Comparison of ENCODE assay signal across 8 cellular contexts in the genomic region with DNA sequence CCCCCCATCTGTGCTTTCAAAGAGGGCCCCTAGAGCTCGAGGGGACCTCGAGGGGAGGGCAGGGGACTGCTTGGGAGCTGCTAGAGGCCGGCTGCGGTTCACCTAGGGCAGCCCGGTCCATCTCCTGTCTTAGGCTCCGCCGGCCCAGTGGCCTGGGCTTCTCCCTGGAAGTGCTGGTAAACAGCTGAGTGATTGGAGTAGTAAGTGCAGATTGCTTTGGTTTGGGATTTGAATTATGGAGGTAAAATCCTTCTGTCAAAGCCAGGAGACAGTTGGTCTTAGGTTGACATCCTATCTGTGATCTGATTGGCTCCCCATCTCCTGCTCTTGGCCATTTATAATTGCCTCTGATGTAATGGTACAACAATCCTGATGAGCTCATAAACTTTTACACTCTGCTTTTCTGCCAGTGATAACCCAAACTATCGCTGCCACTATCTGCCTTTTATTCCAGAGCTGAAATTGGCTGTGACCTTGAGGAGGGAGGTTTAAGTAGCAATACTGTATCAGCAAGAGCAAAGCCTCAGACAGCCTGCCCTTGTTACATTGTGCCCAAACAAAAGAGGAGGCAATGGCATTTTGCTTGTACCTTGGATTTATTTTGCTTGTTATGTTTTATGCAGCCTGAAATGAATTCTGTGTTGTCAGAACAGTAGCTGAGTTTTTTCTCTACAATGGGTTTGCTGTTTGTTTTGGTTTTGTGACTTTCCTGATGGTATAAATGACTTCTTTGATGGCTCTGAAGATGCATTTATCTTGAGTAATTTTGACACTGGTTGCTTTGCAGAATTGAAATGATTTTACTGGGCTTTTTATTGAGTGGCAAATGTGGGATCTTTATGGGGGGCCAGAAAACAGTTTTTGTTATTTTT. TPM values are rescaled to one million over a fixed set of nuclear protein-coding genes. Genes with fewer than 3 reads are reported as not detected.
DNase-seq lines count a peak whose midpoint lies in the region; ATAC-seq and TF ChIP-seq lines count a peak whose summit lies in the region.

No MANE protein-coding gene starts in this region.

- H3K27ac ChIP-seq in colonic mucosa: peak overlapping the region; percentile 98

- intact Hi-C loops in colonic mucosa (cut with DNase I): no loop called here

- no peaks in the 10 kb centered on the region for H3K36me3 ChIP-seq in colonic mucosa

- no peaks in the 10 kb centered on the region for H3K27me3 ChIP-seq in colonic mucosa

- peaks cover 18% of the 10 kb centered on the region for H3K4me1 Mint-ChIP-seq in stimulated activated effector memory CD8-positive, alpha-beta T cell treated with anti-CD3 and anti-CD28 coated beads, Interleukin-12 subunit alpha, Interleukin-12 subunit beta, amount 100 ng/mL, for 72 hours

- peaks cover 44% of the 10 kb centered on the region for H3K4me1 ChIP-seq in colonic mucosa

- peak overlapping the region; percentile 63 for H3K4me3 ChIP-seq in colonic mucosa

- H3K9ac ChIP-seq in colonic mucosa (ENCODE audit: low read depth in 2 of 2, low read length in 2 of 2): peak overlapping the region; percentile 87 to 95

- TF ChIP-seq CTCF in colonic mucosa (IDR thresholded peaks at IDR 0.05): no peak

- H3K4me3 Mint-ChIP-seq in stimulated activated effector memory CD8-positive, alpha-beta T cell treated with anti-CD3 and anti-CD28 coated beads, Interleukin-12 subunit alpha, Interleukin-12 subunit beta, amount 100 ng/mL, for 72 hours: no peak overlapping the region

- H3K27ac Mint-ChIP-seq in stimulated activated effector memory CD8-positive, alpha-beta T cell treated with anti-CD3 and anti-CD28 coated beads, Interleukin-12 subunit alpha, Interleukin-12 subunit beta, amount 100 ng/mL, for 72 hours: no peak overlapping the region

- no peaks in the 10 kb centered on the region for H3K9me3 Mint-ChIP-seq in stimulated activated effector memory CD8-positive, alpha-beta T cell treated with anti-CD3 and anti-CD28 coated beads, Interleukin-12 subunit alpha, Interleukin-12 subunit beta, amount 100 ng/mL, for 72 hours

- no peaks in the 10 kb centered on the region for H3K9me3 ChIP-seq in colonic mucosa

- peaks cover 15% of the 10 kb centered on the region for H3K36me3 Mint-ChIP-seq in stimulated activated effector memory CD8-positive, alpha-beta T cell treated with anti-CD3 and anti-CD28 coated beads, Interleukin-12 subunit alpha, Interleukin-12 subunit beta, amount 100 ng/mL, for 72 hours

- ATAC-seq in GM18909 (IDR thresholded peaks at IDR 0.05; ENCODE audit: poor library complexity, unreplicated experiment) (peak; percentile 21), HG03045 (IDR thresholded peaks at IDR 0.05; ENCODE audit: unreplicated experiment) (no peak)
- peak; percentile 60 for ATAC-seq in stimulated activated effector memory CD8-positive, alpha-beta T cell treated with anti-CD3 and anti-CD28 coated beads, Interleukin-12 subunit alpha, Interleukin-12 subunit beta, amount 100 ng/mL, for 72 hours

- peak; percentile 78 to 81 for DNase-seq in AML-193 (lab: John Stamatoyannopoulos, UW)
- DNase-seq in NCI-H2081 treated with DMSO at 0.1 percent for 48 hours (lab: John Stamatoyannopoulos, UW): peak; percentile 36
- DNase-seq in T-helper 9 cell: peak; percentile 4
- DNase-seq in colonic mucosa: peak; percentile 74
- peak; percentile 95 for DNase-seq in kidney tubule cell (ENCODE audit: low spot score)
- DNase-seq in stimulated activated effector memory CD8-positive, alpha-beta T cell treated with anti-CD3 and anti-CD28 coated beads, Interleukin-12 subunit alpha, Interleukin-12 subunit beta, amount 100 ng/mL, for 72 hours (ENCODE audit: low spot score in 2 of 2): peak; percentile 26 to 69

RNA-seq across cellular contexts. Expression of a gene that starts 2.4 kb away (rescaled TPM):
- total RNA-seq in colonic mucosa: 10 to 100 TPM; 49.6 to 76.2 TPM

Comparison
In these comparisons a context has a peak if more than half of its experiments do, and no peak if none do; other contexts are left out.
1. DNase-seq: peak in every context shown above with its lines; median percentile 95 in kidney tubule cell; 80 in AML-193; 74 in colonic mucosa; 48 in stimulated activated effector memory CD8-positive, alpha-beta T cell treated with anti-CD3 and anti-CD28 coated beads, Interleukin-12 subunit alpha, Interleukin-12 subunit beta, amount 100 ng/mL, for 72 hours; 36 in NCI-H2081 treated with DMSO at 0.1 percent for 48 hours; 4 in T-helper 9 cell.